ENCODE assay signal across 34 cellular contexts in the genomic region with DNA sequence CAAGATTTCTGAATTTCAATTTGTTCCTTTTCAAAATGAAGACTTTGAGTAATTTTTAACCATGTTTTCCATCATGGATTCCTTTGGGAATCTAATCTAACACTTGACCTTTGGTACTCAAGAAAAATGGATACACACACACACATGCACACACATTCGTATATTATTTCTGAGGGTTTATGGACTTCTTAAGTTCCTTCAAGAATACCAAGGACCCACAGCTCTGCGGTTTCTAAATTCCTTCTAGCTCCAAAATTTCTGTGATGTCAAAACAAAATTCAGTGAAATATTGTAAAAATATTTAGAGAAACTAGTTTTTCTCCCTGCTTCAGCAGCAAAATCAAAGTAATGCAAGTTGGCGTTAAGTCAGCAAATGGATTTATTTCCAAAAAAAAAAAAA.
"Had no signal": no experiment of that assay in that cellular context is flagged by ENCODE, and none has a peak within 500 bp of the region (broad histone marks: within the 10 kb centered on the region; RNA-seq: fewer than 3 reads in every experiment).

No MANE protein-coding gene starts in this region.

- H3K4me1 Mint-ChIP-seq: activated B cell treated with CpG ODN at 0.5 μM for 24 hours; activated CD4-positive, alpha-beta T cell treated with anti-CD3 and anti-CD28 coated beads, Interleukin-2, amount 10 ng/mL, durations not matched to agents 24 days and 14 days; activated naive CD8-positive, alpha-beta T cell treated with anti-CD3 and anti-CD28 coated beads for 36 hours; activated T-helper 17 cell treated with anti-CD3 and anti-CD28 coated beads, Interleukin-2, amount 50 U/mL, for 72 hours; T-cell had no signal

- H3K27ac Mint-ChIP-seq: activated B cell treated with CpG ODN at 0.5 μM for 24 hours; activated CD4-positive, alpha-beta memory T cell treated with anti-CD3 and anti-CD28 coated beads for 36 hours; activated CD4-positive, alpha-beta T cell treated with anti-CD3 and anti-CD28 coated beads, Interleukin-2, amount 10 ng/mL, durations not matched to agents 24 days and 14 days; activated CD8-positive, alpha-beta T cell treated with anti-CD3 and anti-CD28 coated beads for 36 hours; activated naive CD4-positive, alpha-beta T cell treated with anti-CD3 and anti-CD28 coated beads for 36 hours; activated naive CD4-positive, alpha-beta T cell treated with anti-CD3 and anti-CD28 coated beads, Interleukin-2, amount 50 U/mL, for 72 hours; activated naive CD8-positive, alpha-beta T cell treated with anti-CD3 and anti-CD28 coated beads for 36 hours; activated T-cell treated with anti-CD3 and anti-CD28 coated beads, Interleukin-2, amount 50 U/mL, for 72 hours; activated T-helper 1 cell treated with anti-CD3 and anti-CD28 coated beads, Interleukin-12 subunit alpha, Interleukin-12 subunit beta, Interleukin-2, Interleukin-4 antibody, amounts not matched to agents 30 ng/mL and 10 ng/mL and 1 ng/mL, durations not matched to agents 14 hours and 24 hours and 36 hours; activated T-helper 17 cell treated with anti-CD3 and anti-CD28 coated beads, Interleukin-2, amount 50 U/mL, for 72 hours; T-cell; T-helper 2 cell treated with Interferon-gamma antibody and Interleukin-4, amounts not matched to agents 5 μg/mL and 100 μg/mL, for 36 hours had no signal

- H3K4me3 ChIP-seq: adrenal gland, body of pancreas, breast epithelium had no signal

- H3K36me3 ChIP-seq: adrenal gland, brain microvascular endothelial cell, breast epithelium had no signal

- H3K4me1 ChIP-seq: body of pancreas, breast epithelium had no signal

- H3K36me3 Mint-ChIP-seq: activated CD4-positive, alpha-beta memory T cell treated with anti-CD3 and anti-CD28 coated beads for 36 hours; activated naive CD4-positive, alpha-beta T cell treated with anti-CD3 and anti-CD28 coated beads, Interleukin-2, amount 50 U/mL, for 72 hours; activated naive CD8-positive, alpha-beta T cell treated with anti-CD3 and anti-CD28 coated beads for 36 hours; T-cell had no signal

- H3K27me3 ChIP-seq: adrenal gland, body of pancreas, brain microvascular endothelial cell, breast epithelium had no signal

- H3K9me3 ChIP-seq: adrenal gland, body of pancreas, breast epithelium had no signal

- DNase-seq: activated B cell treated with CpG ODN at 0.5 μM for 24 hours; activated CD4-positive, alpha-beta memory T cell treated with anti-CD3 and anti-CD28 coated beads for 36 hours; activated CD4-positive, alpha-beta T cell treated with anti-CD3 and anti-CD28 coated beads for 4 hours; activated CD4-positive, alpha-beta T cell treated with anti-CD3 and anti-CD28 coated beads, Interleukin-2, amount 10 ng/mL, durations not matched to agents 24 days and 14 days; activated CD4-positive, alpha-beta T cell treated with anti-CD3 and anti-CD28 coated beads, Interleukin-2, amount 50 U/mL, for 1 hour; activated CD4-positive, alpha-beta T cell treated with anti-CD3 and anti-CD28 coated beads, Interleukin-2, amount 50 U/mL, for 4 hours; activated CD4-positive, CD25-positive, alpha-beta regulatory T cell treated with anti-CD3 and anti-CD28 coated beads, Interleukin-2, amount 50 U/mL, for 72 hours; activated CD8-positive, alpha-beta memory T cell treated with anti-CD3 and anti-CD28 coated beads, Interleukin-2, amount 50 U/mL, for 4 hours; activated CD8-positive, alpha-beta T cell treated with anti-CD3 and anti-CD28 coated beads for 36 hours; activated effector memory CD4-positive, alpha-beta T cell treated with anti-CD3 and anti-CD28 coated beads, Interleukin-2, amount 50 U/mL, for 16 hours; activated gamma-delta T cell treated with Interleukin-2 at 50 U/mL for 16 hours; activated naive CD4-positive, alpha-beta T cell; activated naive CD4-positive, alpha-beta T cell treated with anti-CD3 and anti-CD28 coated beads for 36 hours; activated naive CD4-positive, alpha-beta T cell treated with anti-CD3 and anti-CD28 coated beads, Interleukin-2, amount 50 U/mL, for 16 hours; activated naive CD8-positive, alpha-beta T cell treated with anti-CD3 and anti-CD28 coated beads for 36 hours; activated T-cell treated with anti-CD3 and anti-CD28 coated beads for 4 hours; activated T-cell treated with anti-CD3 and anti-CD28 coated beads, Interleukin-2, amount 50 U/mL, for 1 hour; activated T-cell treated with anti-CD3 and anti-CD28 coated beads, Interleukin-2, amount 50 U/mL, for 4 hours; activated T-cell treated with anti-CD3 and anti-CD28 coated beads, Interleukin-2, amount 50 U/mL, for 72 hours; adrenal gland; amniotic stem cell; aorta; body of pancreas; brain microvascular endothelial cell; central memory CD4-positive, alpha-beta T cell; T-cell; T-helper 2 cell; T-helper 9 cell had no signal

- H3K27ac ChIP-seq: adrenal gland, body of pancreas, brain microvascular endothelial cell, breast epithelium, VCaP had no signal

- H3K4me3 Mint-ChIP-seq: activated B cell treated with CpG ODN at 0.5 μM for 24 hours; activated CD4-positive, alpha-beta memory T cell treated with anti-CD3 and anti-CD28 coated beads for 36 hours; activated CD4-positive, alpha-beta T cell treated with anti-CD3 and anti-CD28 coated beads, Interleukin-2, amount 10 ng/mL, durations not matched to agents 24 days and 14 days; activated CD8-positive, alpha-beta T cell treated with anti-CD3 and anti-CD28 coated beads for 36 hours; activated naive CD4-positive, alpha-beta T cell treated with anti-CD3 and anti-CD28 coated beads for 36 hours; activated naive CD8-positive, alpha-beta T cell treated with anti-CD3 and anti-CD28 coated beads for 36 hours; activated T-cell treated with anti-CD3 and anti-CD28 coated beads, Interleukin-2, amount 50 U/mL, for 4 hours; activated T-cell treated with anti-CD3 and anti-CD28 coated beads, Interleukin-2, amount 50 U/mL, for 72 hours; activated T-helper 1 cell treated with anti-CD3 and anti-CD28 coated beads, Interleukin-12 subunit alpha, Interleukin-12 subunit beta, Interleukin-2, Interleukin-4 antibody, amounts not matched to agents 30 ng/mL and 10 ng/mL and 1 ng/mL, durations not matched to agents 14 hours and 24 hours and 36 hours; activated T-helper 17 cell treated with anti-CD3 and anti-CD28 coated beads, Interleukin-2, amount 50 U/mL, for 72 hours; T-cell; T-helper 2 cell treated with Interferon-gamma antibody and Interleukin-4, amounts not matched to agents 5 μg/mL and 100 μg/mL, for 36 hours had no signal

- H3K27me3 Mint-ChIP-seq: activated CD4-positive, alpha-beta memory T cell treated with anti-CD3 and anti-CD28 coated beads for 36 hours; activated CD4-positive, alpha-beta T cell treated with anti-CD3 and anti-CD28 coated beads, Interleukin-2, amount 10 ng/mL, durations not matched to agents 24 days and 14 days; activated CD8-positive, alpha-beta T cell treated with anti-CD3 and anti-CD28 coated beads for 36 hours; activated naive CD8-positive, alpha-beta T cell treated with anti-CD3 and anti-CD28 coated beads for 36 hours; activated T-helper 17 cell treated with anti-CD3 and anti-CD28 coated beads, Interleukin-2, amount 50 U/mL, for 72 hours; T-cell had no signal

- ATAC-seq: activated CD8-positive, alpha-beta T cell treated with anti-CD3 and anti-CD28 coated beads for 36 hours; activated naive CD4-positive, alpha-beta T cell treated with anti-CD3 and anti-CD28 coated beads, Interleukin-2, amount 50 U/mL, for 72 hours; activated T-cell treated with anti-CD3 and anti-CD28 coated beads, Interleukin-2, amount 50 U/mL, for 4 hours; activated T-cell treated with anti-CD3 and anti-CD28 coated beads, Interleukin-2, amount 50 U/mL, for 72 hours; activated T-helper 17 cell treated with anti-CD3 and anti-CD28 coated beads, Interleukin-2, amount 50 U/mL, for 72 hours; body of pancreas; T-cell had no signal
